Comparison of ENCODE assay signal across 8 cellular contexts in genomic region chr19:53520547-53521372, GRCh38. TPM values are rescaled to one million over a fixed set of nuclear protein-coding genes. Genes with fewer than 3 reads are reported as not detected.
DNase-seq lines count a peak whose midpoint lies in the region; ATAC-seq and TF ChIP-seq lines count a peak whose summit lies in the region.

No MANE protein-coding gene starts in this region.

- H3K4me1 ChIP-seq in ACC112 (ENCODE audit: control insufficient read depth, insufficient read depth, low read length, unreplicated experiment) (peaks cover 3% of the 10 kb centered on the region), colonic mucosa (peaks cover 4% of the 10 kb centered on the region)

- H3K79me2 ChIP-seq in ACC112 (ENCODE audit: control insufficient read depth, insufficient read depth, low read length, unreplicated experiment): peaks cover 7% of the 10 kb centered on the region

- TF ChIP-seq CTCF in colonic mucosa (IDR thresholded peaks at IDR 0.05): no peak

- H3K4me3 ChIP-seq in ACC112 (ENCODE audit: low read depth, low read length) (peak overlapping the region; percentile 92), colonic mucosa (peak overlapping the region; percentile 49)

- DNase-seq in NCI-H2227 treated with DMSO at 0.1 percent for 48 hours (lab: John Stamatoyannopoulos, UW) (peak; percentile 100), colonic mucosa (peak; percentile 97), left colon (peak; percentile 92 to 95)
- peak; percentile 87 for DNase-seq in activated CD4-positive, alpha-beta T cell treated with anti-CD3 and anti-CD28 coated beads for 48 hours
- peak; percentile 65 to 80 for DNase-seq in stimulated activated CD4-positive, alpha-beta T cell treated with anti-CD3 and anti-CD28 coated beads, Interleukin-1b, Interleukin-23, amount 100 ng/mL, for 4 hours (ENCODE audit: low read depth in 2 of 2)

- no peak overlapping the region for H3K9ac ChIP-seq in colonic mucosa (ENCODE audit: low read depth in 2 of 2, low read length in 2 of 2)

- H3K27me3 ChIP-seq in ACC112 (ENCODE audit: insufficient read depth, low read length) (no peaks in the 10 kb centered on the region), colonic mucosa (no peaks in the 10 kb centered on the region)

- peaks cover under 1% of the 10 kb centered on the region for H3K9me3 ChIP-seq in colonic mucosa

- peak; percentile 98 for ATAC-seq in GM18867 (IDR thresholded peaks at IDR 0.05; ENCODE audit: unreplicated experiment)
- ATAC-seq in HG03103 (IDR thresholded peaks at IDR 0.05; ENCODE audit: low read depth, unreplicated experiment): peak; percentile 97
- ATAC-seq in left colon: peak; percentile 97

- H3K27ac ChIP-seq in ACC112 (ENCODE audit: low read depth, low read length): peak overlapping the region; percentile 60
- peak overlapping the region; percentile 60 for H3K27ac ChIP-seq in colonic mucosa

- H2AFZ ChIP-seq in ACC112 (ENCODE audit: low read length, unreplicated experiment): peak overlapping the region; percentile 97

- intact Hi-C loops in colonic mucosa (cut with DNase I) (no loop called here), left colon (cut with DNase I, micrococcal nuclease) (no loop called here)

- no peaks in the 10 kb centered on the region for H3K36me3 ChIP-seq in ACC112 (ENCODE audit: insufficient read depth, low read length)
- H3K36me3 ChIP-seq in colonic mucosa: no peaks in the 10 kb centered on the region

RNA-seq across cellular contexts. Expression of gene ZNF331, which starts 17.2 kb away (rescaled TPM):
- 1 to 10 TPM; 4.3 to 7.8 TPM for total RNA-seq in colonic mucosa
- 1 to 10 TPM; 5.3 to 6.0 TPM for total RNA-seq in left colon

RNA-seq across cellular contexts. Expression of gene ZNF813, which starts 53.2 kb away (rescaled TPM):
- total RNA-seq in colonic mucosa (1 to 10 TPM; 3.6 to 4.9 TPM), left colon (1 to 10 TPM; 3.4 to 4.2 TPM)

Comparison
In these comparisons a context has a peak if more than half of its experiments do, and no peak if none do; other contexts are left out.
1. Peak in every context shown above with its lines: DNase-seq, ATAC-seq, H3K4me3 ChIP-seq and H3K27ac ChIP-seq.